13 cellular contexts compared by ENCODE assay signal in genomic region chr3:15108869-15109268, GRCh38.
"Had no signal": no experiment of that assay in that cellular context is flagged by ENCODE, and none has a peak within 500 bp of the region (broad histone marks: within the 10 kb centered on the region; RNA-seq: fewer than 3 reads in every experiment).

No MANE protein-coding gene starts in this region.

- H3K9me3 Mint-ChIP-seq: T-cell had no signal

- H3K4me3 ChIP-seq: PC-9, Peyer's patch, SJSA1, SK-N-MC had no signal

- H3K27ac Mint-ChIP-seq: T-cell had no signal

- H3K36me3 ChIP-seq: Peyer's patch, SJSA1 had no signal

- DNase-seq: IMR-90, MM.1S, NCI-H1417 treated with DMSO at 0.1 percent for 48 hours, NCI-H1694 treated with DMSO at 0.1 percent for 48 hours, NCI-H2107, Peyer's patch, Right ventricle myocardium superior, SIG-M5 had no signal

- H3K4me1 ChIP-seq: Peyer's patch, SJSA1 had no signal

- H3K9ac ChIP-seq: KMS-11 had no signal

- H3K27me3 ChIP-seq: Peyer's patch, SJSA1 had no signal

- H3K36me3 Mint-ChIP-seq: T-cell had no signal

- H3K9me3 ChIP-seq: Peyer's patch, SJSA1 had no signal

- H3K27ac ChIP-seq: KMS-11, PC-9, Peyer's patch, SJSA1, SK-N-MC had no signal

- H3K4me3 Mint-ChIP-seq: T-cell had no signal
